In genomic region chr5:67093259-67093658, GRCh38 we compare ENCODE assay signal across 23 cellular contexts.
A peak's percentile ranks its signal among the peaks of the same experiment; 100 is the strongest.
DNase-seq lines count a peak whose midpoint lies in the region; ATAC-seq and TF ChIP-seq lines count a peak whose summit lies in the region.
"Had no signal": no experiment of that assay in that cellular context is flagged by ENCODE, and none has a peak within 500 bp of the region (broad histone marks: within the 10 kb centered on the region; RNA-seq: fewer than 3 reads in every experiment).

No MANE protein-coding gene starts in this region.

- H3K4me3 ChIP-seq in fibroblast of pulmonary artery (replicated peaks; ENCODE audit: low read depth, low read length) (no peak overlapping the region), skeletal muscle tissue (ENCODE audit: low read length in 3 of 3) (no peak overlapping the region), upper lobe of left lung (no peak overlapping the region)
- H3K4me3 ChIP-seq: hepatocyte, right atrium auricular region had no signal

- WGBS in upper lobe of left lung, 2 donors, result 88 to 89% methylated on average over 1 of the region's 1 CpG

- no peak overlapping the region for H3K9ac ChIP-seq in skeletal muscle tissue (ENCODE audit: low read depth in 1 of 3, low read length in 3 of 3)

- no peak for TF ChIP-seq POLR2A in upper lobe of left lung (IDR thresholded peaks at IDR 0.05)

- H3K4me1 ChIP-seq in skeletal muscle tissue (ENCODE audit: control insufficient read depth in 3 of 3, insufficient read depth in 3 of 3, low read length in 3 of 3) (peaks cover 22 to 30% (median 24%) of the 10 kb centered on the region in 3 donors), upper lobe of left lung (peaks cover 25 to 45% (median 33%) of the 10 kb centered on the region in 4 donors)

- no peak for TF ChIP-seq EP300 in upper lobe of left lung (IDR thresholded peaks at IDR 0.05)

- no peak for ATAC-seq in upper lobe of left lung (ENCODE audit: low FRiP score in 2 of 2)
- ATAC-seq: activated CD8-positive, alpha-beta T cell treated with anti-CD3 and anti-CD28 coated beads for 36 hours; naive thymus-derived CD4-positive, alpha-beta T cell; Panc1 had no signal

- DNase-seq in M059J (ENCODE audit: low read depth), result peak; percentile 14
- peak; percentile 18 for DNase-seq in fibroblast of pulmonary artery (ENCODE audit: low read depth)
- no peak for DNase-seq in SIG-M5 treated with dmso at 0.1 percent for 504 hours (lab: John Stamatoyannopoulos, UW; ENCODE audit: unreplicated experiment)
- DNase-seq in effector CD8-positive, alpha-beta T cell (lab: John Stamatoyannopoulos, UW), result no peak
- DNase-seq in upper lobe of left lung, result no peak
- DNase-seq: activated B cell treated with CpG ODN at 0.5 μM for 24 hours; activated CD8-positive, alpha-beta T cell treated with anti-CD3 and anti-CD28 coated beads for 36 hours; activated naive CD4-positive, alpha-beta T cell treated with anti-CD3 and anti-CD28 coated beads, Interleukin-2, amount 10 ng/mL, durations not matched to agents 7 days and 5 days; activated T-cell treated with anti-CD3 and anti-CD28 coated beads, Interleukin-2, amount 50 U/mL, for 24 hours; anterior cingulate cortex; CD4-positive, alpha-beta memory T cell; cerebellar nuclear complex; DMS79; effector memory CD4-positive, alpha-beta T cell; KBM-7; naive thymus-derived CD4-positive, alpha-beta T cell; NCI-H187; NCI-H345 had no signal

- TF ChIP-seq CTCF in VCaP (conservative IDR thresholded peaks at IDR 0.05), result no peak
- no peak for TF ChIP-seq CTCF in fibroblast of pulmonary artery (IDR thresholded peaks at IDR 0.05; ENCODE audit: low read length, missing control alignments)
- TF ChIP-seq CTCF in upper lobe of left lung (IDR thresholded peaks at IDR 0.05), result no peak

- H3K27ac ChIP-seq in VCaP (peak overlapping the region; percentile 19), skeletal muscle tissue (ENCODE audit: low read depth, low read length) (peak overlapping the region; percentile 71), upper lobe of left lung (peak overlapping the region in 1 of 4 donors; percentile 57)
- H3K27ac ChIP-seq: hepatocyte had no signal

- H3K27me3 ChIP-seq in skeletal muscle tissue (ENCODE audit: control insufficient read depth in 3 of 3, insufficient read depth in 3 of 3, low read length in 3 of 3) (no peaks in the 10 kb centered on the region), upper lobe of left lung (no peaks in the 10 kb centered on the region)
- H3K27me3 ChIP-seq: hepatocyte, right atrium auricular region had no signal

- H3K36me3 ChIP-seq in skeletal muscle tissue (ENCODE audit: control insufficient read depth in 3 of 3, insufficient read depth in 3 of 3, low read length in 3 of 3) (peaks cover 0 to 5% (median 3%) of the 10 kb centered on the region in 3 donors), upper lobe of left lung (peaks cover 0 to 11% (median 0%) of the 10 kb centered on the region in 4 donors)

- H3K9me3 ChIP-seq in skeletal muscle tissue (ENCODE audit: control insufficient read depth in 3 of 3, low read length in 3 of 3) (no peaks in the 10 kb centered on the region), upper lobe of left lung (no peaks in the 10 kb centered on the region)
- H3K9me3 ChIP-seq: right atrium auricular region had no signal

Comparison
In these comparisons a context has a peak if more than half of its experiments do, and no peak if none do; other contexts are left out.
1. DNase-seq: peak in M059J (single experiment) and fibroblast of pulmonary artery (single experiment); none in SIG-M5 treated with dmso at 0.1 percent for 504 hours (single experiment), effector CD8-positive, alpha-beta T cell (single experiment) and upper lobe of left lung (0 of 2).